Comparison of ENCODE assay signal across 8 cellular contexts in the genomic region with DNA sequence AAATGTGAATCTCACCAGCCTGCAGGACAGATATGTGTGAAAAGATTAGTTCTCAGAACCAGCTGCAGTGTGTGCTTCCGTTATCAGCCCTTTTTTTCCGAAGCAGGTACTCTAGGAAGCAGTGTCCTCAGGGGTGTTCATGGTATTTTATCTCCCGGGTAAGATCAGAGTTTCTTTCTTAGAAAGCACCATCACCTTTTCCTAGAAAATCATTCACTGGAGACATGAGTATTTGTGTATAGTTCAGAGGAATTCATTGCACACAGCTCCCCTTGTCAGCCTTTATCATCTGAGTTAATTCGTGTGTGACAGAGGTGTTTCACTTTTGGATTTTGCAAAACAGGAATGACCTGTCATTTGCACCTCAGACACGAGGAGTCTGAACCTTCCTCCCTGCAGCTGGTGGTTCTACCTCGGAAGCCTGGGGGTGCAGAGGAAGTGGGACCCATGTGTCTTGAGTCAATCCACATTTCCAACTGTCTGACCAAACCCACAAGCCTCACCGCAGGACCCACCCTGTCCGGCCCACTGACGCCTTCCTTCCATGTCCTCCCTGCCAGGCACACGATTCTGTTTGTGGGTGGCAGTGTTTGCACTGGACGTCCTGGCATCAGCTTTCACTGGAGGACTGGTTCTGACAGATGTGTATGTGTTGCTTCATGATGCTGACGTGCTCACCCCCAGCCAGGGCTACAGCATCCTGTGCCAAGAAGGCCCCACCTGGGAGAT.
DNase-seq lines count a peak whose midpoint lies in the region; ATAC-seq lines count a peak whose summit lies in the region.

No MANE protein-coding gene starts in this region.

- ATAC-seq in GM21360 (IDR thresholded peaks at IDR 0.05; ENCODE audit: unreplicated experiment) = peak; percentile 58
- ATAC-seq in GM21526 (IDR thresholded peaks at IDR 0.05; ENCODE audit: low FRiP score, unreplicated experiment) = no peak

- DNase-seq in AML-193 (lab: John Stamatoyannopoulos, UW) (peak; percentile 84 to 90), KG1 (lab: John Stamatoyannopoulos, UW) (peak; percentile 56), C1 segment of cervical spinal cord (lab: John Stamatoyannopoulos, UW) (no peak), COLO829 (ENCODE audit: low spot score) (no peak)
- peak; percentile 44 for DNase-seq in activated effector memory CD4-positive, alpha-beta T cell treated with Interleukin-2 at 50 U/mL for 16 hours
- DNase-seq in stimulated activated CD8-positive, alpha-beta memory T cell treated with anti-CD3 and anti-CD28 coated beads, Interleukin-15, amount 100 ng/mL, for 4 hours (ENCODE audit: low read depth in 2 of 2) = peak; percentile 17 to 30

Comparison
In these comparisons a context has a peak if more than half of its experiments do, and no peak if none do; other contexts are left out.
1. DNase-seq: peak in AML-193 (2 of 2), KG1 (single experiment), activated effector memory CD4-positive, alpha-beta T cell treated with Interleukin-2 at 50 U/mL for 16 hours (single experiment) and stimulated activated CD8-positive, alpha-beta memory T cell treated with anti-CD3 and anti-CD28 coated beads, Interleukin-15, amount 100 ng/mL, for 4 hours (2 of 2); none in C1 segment of cervical spinal cord (0 of 14) and COLO829 (single experiment).